ENCODE assay signal across 15 cellular contexts in genomic region chr1:51203121-51203873, GRCh38. TPM values are rescaled to one million over a fixed set of nuclear protein-coding genes. Genes with fewer than 3 reads are reported as not detected.
DNase-seq lines count a peak whose midpoint lies in the region; ATAC-seq and TF ChIP-seq lines count a peak whose summit lies in the region.
"Had no signal": no experiment of that assay in that cellular context is flagged by ENCODE, and none has a peak within 500 bp of the region (broad histone marks: within the 10 kb centered on the region; RNA-seq: fewer than 3 reads in every experiment).

No MANE protein-coding gene starts in this region.

- H3K9me3 ChIP-seq in HAP-1 = no peaks in the 10 kb centered on the region
- H3K9me3 ChIP-seq in esophagus squamous epithelium = no peaks in the 10 kb centered on the region

- in situ Hi-C loops in HAP-1 (cut with MboI; ENCODE audit: low sequenced_read_pairs) = no loop called here

- no peak for TF ChIP-seq POLR2A in esophagus squamous epithelium (IDR thresholded peaks at IDR 0.05)

- no peaks in the 10 kb centered on the region for H3K36me3 ChIP-seq in HAP-1 (replicated peaks)
- no peaks in the 10 kb centered on the region for H3K36me3 ChIP-seq in esophagus squamous epithelium

- H3K27me3 ChIP-seq in HAP-1 (ENCODE audit: low read depth) (no peaks in the 10 kb centered on the region), esophagus squamous epithelium (no peaks in the 10 kb centered on the region)

- intact Hi-C loops in esophagus squamous epithelium (cut with DNase I) = no loop called here

- ATAC-seq in GM18909 (IDR thresholded peaks at IDR 0.05; ENCODE audit: poor library complexity, unreplicated experiment) (peak; percentile 86), HG03521 (IDR thresholded peaks at IDR 0.05; ENCODE audit: unreplicated experiment) (peak; percentile 66)
- ATAC-seq: activated CD4-positive, CD25-positive, alpha-beta regulatory T cell treated with anti-CD3 and anti-CD28 coated beads, Interleukin-2, amount 50 U/mL, for 24 hours; GM23338 had no signal

- peak; percentile 75 for DNase-seq in GM12865 (ENCODE audit: low read depth)
- DNase-seq in HAP-1 (ENCODE audit: low spot score in 2 of 2) = peak; percentile 62 to 95
- DNase-seq in GOT3 (lab: John Stamatoyannopoulos, UW) = no peak
- DNase-seq in esophagus squamous epithelium (lab: John Stamatoyannopoulos, UW) = no peak
- DNase-seq in stimulated activated CD4-positive, alpha-beta T cell treated with anti-CD3 and anti-CD28 coated beads, Interleukin-12 subunit alpha, Interleukin-12 subunit beta, amount 100 ng/mL, for 4 hours = no peak
- DNase-seq in activated CD4-positive, alpha-beta T cell treated with anti-CD3 and anti-CD28 coated beads, Interleukin-2, amount 50 U/mL, for 4 hours = no peak
- DNase-seq: activated gamma-delta T cell, GF-D8, NCI-H1092 treated with DMSO at 0.1 percent for 48 hours, NCI-H748 treated with DMSO at 0.1 percent for 48 hours had no signal

- 72 to 84% methylated on average over 3 of the region's 3 CpGs for WGBS in esophagus squamous epithelium, 2 donors

- H3K4me1 ChIP-seq in HAP-1 (peaks cover 13% of the 10 kb centered on the region), esophagus squamous epithelium (no peaks in the 10 kb centered on the region)

- H3K27ac ChIP-seq in esophagus squamous epithelium = no peak overlapping the region
- H3K27ac ChIP-seq: SK-N-MC had no signal

- no peak overlapping the region for H3K4me3 ChIP-seq in GM12865 (ENCODE audit: low read depth, low read length)
- H3K4me3 ChIP-seq in HAP-1 = no peak overlapping the region
- no peak overlapping the region for H3K4me3 ChIP-seq in esophagus squamous epithelium
- H3K4me3 ChIP-seq: GM23338, SK-N-MC had no signal

- no peak for TF ChIP-seq CTCF in GM12865 (IDR thresholded peaks at IDR 0.05; ENCODE audit: insufficient read depth, low read depth, low read length, missing control alignments)
- TF ChIP-seq CTCF in esophagus squamous epithelium (IDR thresholded peaks at IDR 0.05) = no peak

RNA-seq across cellular contexts. Expression of gene RNF11, which starts 32.8 kb away (rescaled TPM):
- 100 to 1,000 TPM in 1 of 4 donors, 10 to 100 TPM in 3; 70.6 to 110 (median 82.8) TPM for total RNA-seq in esophagus squamous epithelium

Comparison
In these comparisons a context has a peak if more than half of its experiments do, and no peak if none do; other contexts are left out.
1. DNase-seq: peak in GM12865 (single experiment) and HAP-1 (2 of 2); none in GOT3 (single experiment), esophagus squamous epithelium (single experiment), stimulated activated CD4-positive, alpha-beta T cell treated with anti-CD3 and anti-CD28 coated beads, Interleukin-12 subunit alpha, Interleukin-12 subunit beta, amount 100 ng/mL, for 4 hours (single experiment) and activated CD4-positive, alpha-beta T cell treated with anti-CD3 and anti-CD28 coated beads, Interleukin-2, amount 50 U/mL, for 4 hours (0 of 2).